In the genomic region with DNA sequence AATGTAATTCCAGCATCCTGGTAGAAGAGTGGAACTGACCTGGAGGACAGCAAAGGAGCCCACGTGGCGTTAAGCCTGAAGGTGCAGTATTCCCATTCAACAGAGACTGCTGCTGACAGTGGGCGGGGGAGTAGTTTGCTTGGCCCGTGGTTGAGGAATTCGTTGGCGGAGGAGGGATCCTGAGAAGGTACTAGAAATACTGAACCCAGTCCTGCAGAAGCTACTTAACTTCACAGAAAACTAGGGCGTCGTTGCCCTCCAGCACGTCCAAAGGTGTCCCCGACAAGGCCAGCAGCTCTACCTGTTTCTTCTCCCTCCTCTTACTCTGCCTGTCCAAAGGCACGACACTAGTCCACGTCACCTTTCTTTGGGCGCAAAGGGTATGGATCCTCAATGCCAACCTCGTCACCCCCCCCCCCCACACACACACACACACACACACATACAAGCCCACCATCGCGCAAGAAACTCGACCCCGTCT, we compare ENCODE assay signal across 8 cellular contexts. TPM values are rescaled to one million over a fixed set of nuclear protein-coding genes. Genes with fewer than 3 reads are reported as not detected.
A peak's percentile ranks its signal among the peaks of the same experiment; 100 is the strongest.
DNase-seq lines count a peak whose midpoint lies in the region; ATAC-seq, FAIRE-seq and TF ChIP-seq lines count a peak whose summit lies in the region.

No MANE protein-coding gene starts in this region.

- peak overlapping the region; percentile 76 for H3K4me3 ChIP-seq in lower lobe of right lung

- intact Hi-C loops in lower lobe of right lung (cut with DNase I), result no loop called here

- peaks cover 42% of the 10 kb centered on the region for H3K4me1 ChIP-seq in lower lobe of right lung

- no peaks in the 10 kb centered on the region for H3K36me3 ChIP-seq in lower lobe of right lung

- no peaks in the 10 kb centered on the region for H3K9me3 ChIP-seq in lower lobe of right lung

- peak; percentile 22 for ATAC-seq in HG02943 (IDR thresholded peaks at IDR 0.05; ENCODE audit: low read depth, unreplicated experiment)
- peak; percentile 20 to 54 for ATAC-seq in lower lobe of right lung
- ATAC-seq in GM19397 (IDR thresholded peaks at IDR 0.05; ENCODE audit: unreplicated experiment), result no peak

- no peak for FAIRE-seq in RCC 7860 (lab: Jason Lieb, UNC)

- H3K27ac ChIP-seq in lower lobe of right lung (peak overlapping the region; percentile 60), substantia nigra (ENCODE audit: low read depth, low read length, poor library complexity, severe bottlenecking) (peak overlapping the region; percentile 49)

- no peaks in the 10 kb centered on the region for H3K27me3 ChIP-seq in lower lobe of right lung (ENCODE audit: low read depth)

- DNase-seq in NCI-H510A treated with DMSO at 0.1 percent for 48 hours (lab: John Stamatoyannopoulos, UW), result peak; percentile 69
- no peak for DNase-seq in NCI-H510A (lab: John Stamatoyannopoulos, UW)
- DNase-seq in RCC 7860 (ENCODE audit: low spot score), result peak; percentile 9
- DNase-seq in dermis blood vessel endothelial cell, result peak; percentile 57
- DNase-seq in lower lobe of right lung, result no peak
- peak in 20 of 49 donors; percentile 17 to 53 (median 38) for DNase-seq in substantia nigra (lab: John Stamatoyannopoulos, UW)

- TF ChIP-seq CTCF in lower lobe of right lung (IDR thresholded peaks at IDR 0.05), result no peak

RNA-seq across cellular contexts. Expression of gene PUS7L, which starts 0.3 kb away (rescaled TPM):
- 18.7 and 22.8 TPM in 2 replicates for total RNA-seq in dermis blood vessel endothelial cell
- total RNA-seq in lower lobe of right lung, result 11.6 TPM

RNA-seq across cellular contexts. Expression of gene IRAK4, which starts 0.5 kb away (rescaled TPM):
- total RNA-seq in dermis blood vessel endothelial cell, result 23.9 and 29.6 TPM in 2 replicates
- 23.2 TPM for total RNA-seq in lower lobe of right lung

RNA-seq across cellular contexts. Expression of gene TWF1, which starts 47.8 kb away (rescaled TPM):
- total RNA-seq in dermis blood vessel endothelial cell, result 127 and 157 TPM in 2 replicates
- total RNA-seq in lower lobe of right lung, result 60.6 TPM

Comparison
In these comparisons a context has a peak if more than half of its experiments do, and no peak if none do; other contexts are left out.
1. DNase-seq: peak in NCI-H510A treated with DMSO at 0.1 percent for 48 hours (single experiment), RCC 7860 (single experiment) and dermis blood vessel endothelial cell (single experiment); none in NCI-H510A (single experiment) and lower lobe of right lung (single experiment).